13 cellular contexts compared by ENCODE assay signal in genomic region chr13:48297131-48297786, GRCh38.
DNase-seq lines count a peak whose midpoint lies in the region; ATAC-seq and TF ChIP-seq lines count a peak whose summit lies in the region.
"Had no signal": no experiment of that assay in that cellular context is flagged by ENCODE, and none has a peak within 500 bp of the region (broad histone marks: within the 10 kb centered on the region; RNA-seq: fewer than 3 reads in every experiment).

No MANE protein-coding gene starts in this region.

- DNase-seq in islet precursor cell (peak; percentile 77), Ammon's horn (ENCODE audit: low spot score) (no peak)
- DNase-seq in stimulated activated naive B cell treated with anti-CD40 and anti-IgM and Interleukin-4, amounts not matched to agents 10 μg/mL and 1 μg/mL and 100 μg/mL, for 72 hours, result no peak
- DNase-seq: BE2C; CD4-positive, alpha-beta memory T cell; DMS153; DMS79 treated with DMSO at 0.1 percent for 48 hours; GDM1 had no signal

- peak overlapping the region; percentile 21 for H3K4me3 ChIP-seq in Loucy (ENCODE audit: low read length, poor library complexity, severe bottlenecking)
- H3K4me3 ChIP-seq: HAP-1 had no signal

- H3K27me3 Mint-ChIP-seq in stimulated activated naive B cell treated with anti-CD40 and anti-IgM and Interleukin-4, amounts not matched to agents 10 μg/mL and 1 μg/mL and 100 μg/mL, for 72 hours, result no peaks in the 10 kb centered on the region

- H3K4me3 Mint-ChIP-seq in stimulated activated naive B cell treated with anti-CD40 and anti-IgM and Interleukin-4, amounts not matched to agents 10 μg/mL and 1 μg/mL and 100 μg/mL, for 72 hours, result no peak overlapping the region
- H3K4me3 Mint-ChIP-seq: CD4-positive, alpha-beta memory T cell had no signal

- H3K4me2 ChIP-seq in Loucy (ENCODE audit: low read depth, low read length, poor library complexity, severe bottlenecking), result peak overlapping the region; percentile 59

- no peaks in the 10 kb centered on the region for H3K27me3 ChIP-seq in Loucy (ENCODE audit: insufficient read depth, low read length, poor library complexity, severe bottlenecking)
- H3K27me3 ChIP-seq: BE2C had no signal

- peaks cover 0 to 6% of the 10 kb centered on the region in 2 donors for H3K36me3 Mint-ChIP-seq in stimulated activated naive B cell treated with anti-CD40 and anti-IgM and Interleukin-4, amounts not matched to agents 10 μg/mL and 1 μg/mL and 100 μg/mL, for 72 hours

- H3K9me2 ChIP-seq in Loucy (replicated peaks; ENCODE audit: low read depth, low read length), result no peaks in the 10 kb centered on the region

- peak overlapping the region; percentile 13; the same call in 1 of the 2 replicates for H2AFZ ChIP-seq in Loucy (ENCODE audit: low read length)

- H3K27ac Mint-ChIP-seq in stimulated activated naive B cell treated with anti-CD40 and anti-IgM and Interleukin-4, amounts not matched to agents 10 μg/mL and 1 μg/mL and 100 μg/mL, for 72 hours, result no peak overlapping the region

- no peaks in the 10 kb centered on the region for H4K20me1 ChIP-seq in Loucy (ENCODE audit: insufficient read depth, low read length, poor library complexity, severe bottlenecking)

- peak overlapping the region; percentile 25 for H3K9ac ChIP-seq in Loucy (ENCODE audit: low read depth, low read length, poor library complexity, severe bottlenecking)

- H3K4me1 ChIP-seq in Loucy (ENCODE audit: insufficient read depth, low read length, poor library complexity, severe bottlenecking), result peaks cover 26% of the 10 kb centered on the region
- H3K4me1 ChIP-seq: HAP-1 had no signal

- no peak for TF ChIP-seq CTCF in Loucy (conservative IDR thresholded peaks at IDR 0.05; ENCODE audit: low read length)

- peaks cover 19 to 34% of the 10 kb centered on the region in 2 donors for H3K4me1 Mint-ChIP-seq in stimulated activated naive B cell treated with anti-CD40 and anti-IgM and Interleukin-4, amounts not matched to agents 10 μg/mL and 1 μg/mL and 100 μg/mL, for 72 hours

- peak; percentile 14 for ATAC-seq in GM18907 (IDR thresholded peaks at IDR 0.05; ENCODE audit: unreplicated experiment)
- peak; percentile 3 to 6 for ATAC-seq in stimulated activated naive B cell treated with anti-CD40 and anti-IgM and Interleukin-4, amounts not matched to agents 10 μg/mL and 1 μg/mL and 100 μg/mL, for 72 hours (replicated peaks)
- no peak for ATAC-seq in GM19351 (IDR thresholded peaks at IDR 0.05; ENCODE audit: unreplicated experiment)
- ATAC-seq in HG02970 (IDR thresholded peaks at IDR 0.05; ENCODE audit: low FRiP score, unreplicated experiment), result no peak

- no peaks in the 10 kb centered on the region for H3K9me3 Mint-ChIP-seq in stimulated activated naive B cell treated with anti-CD40 and anti-IgM and Interleukin-4, amounts not matched to agents 10 μg/mL and 1 μg/mL and 100 μg/mL, for 72 hours
- H3K9me3 Mint-ChIP-seq: CD4-positive, alpha-beta memory T cell had no signal

- peaks cover 4% of the 10 kb centered on the region for H3K79me2 ChIP-seq in Loucy (ENCODE audit: insufficient read depth, low read length)

- H3K9me3 ChIP-seq in Loucy (ENCODE audit: insufficient read depth, low read depth, low read length), result no peaks in the 10 kb centered on the region
- H3K9me3 ChIP-seq: BE2C, HAP-1 had no signal

- peaks cover 10% of the 10 kb centered on the region; the same call in 1 of the 2 replicates for H3F3A ChIP-seq in Loucy (ENCODE audit: low read depth)

- no peaks in the 10 kb centered on the region for H3K36me3 ChIP-seq in Loucy (ENCODE audit: insufficient read depth, low read length)
- H3K36me3 ChIP-seq: BE2C had no signal

Comparison
In these comparisons a context has a peak if more than half of its experiments do, and no peak if none do; other contexts are left out.
1. ATAC-seq: peak in GM18907 (single experiment) and stimulated activated naive B cell treated with anti-CD40 and anti-IgM and Interleukin-4, amounts not matched to agents 10 μg/mL and 1 μg/mL and 100 μg/mL, for 72 hours (2 of 2); none in GM19351 (single experiment) and HG02970 (single experiment).